23 cellular contexts compared by ENCODE assay signal in the genomic region with DNA sequence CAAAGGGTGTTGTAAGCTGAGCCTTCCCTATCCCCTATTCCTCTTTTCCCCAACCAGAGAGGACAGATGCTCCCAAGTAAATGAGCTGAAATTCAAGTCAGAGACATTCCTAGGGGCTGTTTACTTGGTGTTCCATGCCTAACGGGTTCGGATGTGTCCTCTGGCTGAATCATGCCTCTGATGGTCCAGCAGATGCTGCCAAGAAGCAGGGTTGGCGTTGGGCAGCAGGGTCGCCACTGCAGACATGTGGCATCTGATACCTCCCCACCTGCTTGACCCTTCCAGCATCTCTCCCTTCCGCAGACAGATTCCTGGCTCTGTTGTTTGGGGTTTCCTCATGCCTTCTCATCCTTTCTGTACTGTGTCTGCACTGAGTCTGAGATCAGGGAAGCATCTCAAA.
DNase-seq lines count a peak whose midpoint lies in the region; ATAC-seq and TF ChIP-seq lines count a peak whose summit lies in the region.
"Had no signal": no experiment of that assay in that cellular context is flagged by ENCODE, and none has a peak within 500 bp of the region (broad histone marks: within the 10 kb centered on the region; RNA-seq: fewer than 3 reads in every experiment).

No MANE protein-coding gene starts in this region.

- in situ Hi-C loops in gastrocnemius medialis (cut with MboI; ENCODE audit: low sequenced_read_pairs in 4 of 4), result no loop called here

- no peak overlapping the region for H3K9ac ChIP-seq in adipocyte (ENCODE audit: low read length)

- peak overlapping the region; percentile 21 for H3K27ac Mint-ChIP-seq in nephron progenitor cell

- H3K27me3 Mint-ChIP-seq in nephron progenitor cell (ENCODE audit: low read depth, poor library complexity), result peaks cover 7% of the 10 kb centered on the region

- H3K4me1 ChIP-seq in adipocyte (ENCODE audit: control insufficient read depth, insufficient read depth, low read length) (peaks cover 21% of the 10 kb centered on the region), gastrocnemius medialis (peaks cover 44 to 55% of the 10 kb centered on the region in 2 donors)
- H3K4me1 ChIP-seq: SJSA1 had no signal

- intact Hi-C loops in gastrocnemius medialis (cut with DNase I; ENCODE audit: low total_unique reads), result loop anchor here (2.0 to 5.0 kb wide), 3 partner anchors 20 to 117 kb away; partner anchors contain the start of gene ATL2

- ATAC-seq in gastrocnemius medialis (peak; percentile 76 to 77), esophagus mucosa (no peak), GM21367 (IDR thresholded peaks at IDR 0.05; ENCODE audit: unreplicated experiment) (no peak)
- ATAC-seq: HCT116, K562, PC-3 had no signal

- no peak for TF ChIP-seq POLR2A in gastrocnemius medialis (IDR thresholded peaks at IDR 0.05)

- H3K9me3 ChIP-seq in adipocyte (ENCODE audit: control insufficient read depth, low read length) (no peaks in the 10 kb centered on the region), gastrocnemius medialis (no peaks in the 10 kb centered on the region)
- H3K9me3 ChIP-seq: SJSA1 had no signal

- peaks cover 40% of the 10 kb centered on the region for H3K4me1 Mint-ChIP-seq in nephron progenitor cell

- peak; percentile 30 for DNase-seq in DMS 273 (lab: John Stamatoyannopoulos, UW; ENCODE audit: unreplicated experiment)
- DNase-seq in DMS 273 treated with DMSO at 0.1 percent for 48 hours (lab: John Stamatoyannopoulos, UW), result no peak
- DNase-seq in adipocyte (ENCODE audit: low read depth), result peak; percentile 25
- DNase-seq in nephron progenitor cell, result no peak
- DNase-seq in gastrocnemius medialis, result peak; percentile 91 to 96
- no peak for DNase-seq in germinal center (ENCODE audit: low spot score)
- DNase-seq: Calu3; Kasumi-1; MV-4-11; NCI-H1105; NCI-H1436 treated with DMSO at 0.1 percent for 48 hours; NCI-H187 treated with DMSO at 0.1 percent for 48 hours; NCI-H446; NCI-H524 treated with DMSO at 0.1 percent for 48 hours; NCI-H774; NK-92 treated with Interleukin-12 subunit alpha and Interleukin-12 subunit beta, amount 100 ng/mL, for 24 hours; PC-3 had no signal

- no peaks in the 10 kb centered on the region for H3K9me3 Mint-ChIP-seq in nephron progenitor cell

- H3K36me3 ChIP-seq in adipocyte (ENCODE audit: control insufficient read depth, insufficient read depth, low read length, severe bottlenecking), result no peaks in the 10 kb centered on the region
- H3K36me3 ChIP-seq in gastrocnemius medialis, result no peaks in the 10 kb centered on the region
- H3K36me3 ChIP-seq: SJSA1 had no signal

- no peaks in the 10 kb centered on the region for H3K27me3 ChIP-seq in adipocyte (replicated peaks; ENCODE audit: control insufficient read depth, insufficient read depth, low read length)
- no peaks in the 10 kb centered on the region for H3K27me3 ChIP-seq in gastrocnemius medialis
- H3K27me3 ChIP-seq: SJSA1 had no signal

- H3K36me3 Mint-ChIP-seq in nephron progenitor cell (ENCODE audit: low read depth), result no peaks in the 10 kb centered on the region

- peak overlapping the region; percentile 78 to 93 (median 86) for H3K27ac ChIP-seq in gastrocnemius medialis
- H3K27ac ChIP-seq: 22Rv1, SJSA1 had no signal

- no peak for TF ChIP-seq CTCF in nephron progenitor cell (IDR thresholded peaks at IDR 0.05)
- TF ChIP-seq CTCF in gastrocnemius medialis (IDR thresholded peaks at IDR 0.05 in 4 of 5, conservative IDR thresholded peaks at IDR 0.05 in 1 of 5), result no peak

- peak overlapping the region; percentile 0 for H3K4me3 Mint-ChIP-seq in nephron progenitor cell

- H3K4me3 ChIP-seq in adipocyte (ENCODE audit: low read length), result no peak overlapping the region
- H3K4me3 ChIP-seq in gastrocnemius medialis, result no peak overlapping the region
- H3K4me3 ChIP-seq: K562, SJSA1 had no signal

Comparison
In these comparisons a context has a peak if more than half of its experiments do, and no peak if none do; other contexts are left out.
1. DNase-seq: peak in DMS 273 (single experiment), adipocyte (single experiment) and gastrocnemius medialis (2 of 2); none in DMS 273 treated with DMSO at 0.1 percent for 48 hours (single experiment), nephron progenitor cell (single experiment) and germinal center (single experiment).
2. ATAC-seq: peak in gastrocnemius medialis (2 of 2); none in esophagus mucosa (single experiment) and GM21367 (single experiment).